10 cellular contexts compared by ENCODE assay signal in genomic region chr9:70480405-70480980, GRCh38.
DNase-seq lines count a peak whose midpoint lies in the region; ATAC-seq and TF ChIP-seq lines count a peak whose summit lies in the region.
"Had no signal": no experiment of that assay in that cellular context is flagged by ENCODE, and none has a peak within 500 bp of the region (broad histone marks: within the 10 kb centered on the region; RNA-seq: fewer than 3 reads in every experiment).

No MANE protein-coding gene starts in this region.

- ATAC-seq in omental fat pad (ENCODE audit: low FRiP score) (peak; percentile 72), HG02588 (IDR thresholded peaks at IDR 0.05; ENCODE audit: unreplicated experiment) (no peak)
- no peak for ATAC-seq in activated CD8-positive, alpha-beta memory T cell treated with anti-CD3 and anti-CD28 coated beads, Interleukin-2, amount 10 ng/mL, durations not matched to agents 7 days and 5 days

- TF ChIP-seq CTCF in BE2C (IDR thresholded peaks at IDR 0.05; ENCODE audit: low read depth, low read length) (no peak), fibroblast of lung (conservative IDR thresholded peaks at IDR 0.05 in 1 of 2, IDR thresholded peaks at IDR 0.05 in 1 of 2; ENCODE audit: low read depth in 1 of 2, low read length in 2 of 2) (no peak), omental fat pad (IDR thresholded peaks at IDR 0.05) (no peak)

- H3K27me3 Mint-ChIP-seq in activated CD8-positive, alpha-beta memory T cell treated with anti-CD3 and anti-CD28 coated beads, Interleukin-2, amount 10 ng/mL, durations not matched to agents 7 days and 5 days, result no peaks in the 10 kb centered on the region

- H2AFZ ChIP-seq in fibroblast of lung (ENCODE audit: low read length), result peak overlapping the region; percentile 59

- H4K20me1 ChIP-seq in fibroblast of lung (ENCODE audit: control insufficient read depth, extremely low read depth, insufficient read depth, low read length), result no peaks in the 10 kb centered on the region

- H3K4me1 Mint-ChIP-seq in activated CD8-positive, alpha-beta memory T cell treated with anti-CD3 and anti-CD28 coated beads, Interleukin-2, amount 10 ng/mL, durations not matched to agents 7 days and 5 days, result no peaks in the 10 kb centered on the region

- H3K27ac ChIP-seq in fibroblast of lung (ENCODE audit: insufficient read depth, low read length), result peak overlapping the region; percentile 71

- H3K4me3 Mint-ChIP-seq in activated CD8-positive, alpha-beta memory T cell treated with anti-CD3 and anti-CD28 coated beads, Interleukin-2, amount 10 ng/mL, durations not matched to agents 7 days and 5 days, result no peak overlapping the region

- no peaks in the 10 kb centered on the region for H3K36me3 Mint-ChIP-seq in activated CD8-positive, alpha-beta memory T cell treated with anti-CD3 and anti-CD28 coated beads, Interleukin-2, amount 10 ng/mL, durations not matched to agents 7 days and 5 days

- CTCF ChIA-PET in activated CD8-positive, alpha-beta memory T cell treated with anti-CD3 and anti-CD28 coated beads, Interleukin-2, amount 10 ng/mL, durations not matched to agents 7 days and 5 days (lab: Charles Lee), result interaction anchor here (1.2 kb wide), 1 partner anchor 122 kb away, joined by 3 read pairs; no protein-coding TSS in a partner anchor

- H3K9ac ChIP-seq in fibroblast of lung (ENCODE audit: insufficient read depth, low read length), result peak overlapping the region; percentile 59

- peak overlapping the region; percentile 64 for H3K4me2 ChIP-seq in fibroblast of lung (ENCODE audit: extremely low read depth, insufficient read depth, low read length)

- H3K9me3 Mint-ChIP-seq in activated CD8-positive, alpha-beta memory T cell treated with anti-CD3 and anti-CD28 coated beads, Interleukin-2, amount 10 ng/mL, durations not matched to agents 7 days and 5 days (ENCODE audit: low read depth), result no peaks in the 10 kb centered on the region

- peak overlapping the region; percentile 46 for H3K4me3 ChIP-seq in BE2C (ENCODE audit: low read depth, low read length)
- peak overlapping the region in 2 of 4 experiments; percentile 18 to 33 for H3K4me3 ChIP-seq in fibroblast of lung (replicated peaks in 1 of 4; ENCODE audit: control extremely low read depth in 1 of 4, insufficient read depth in 1 of 4, low read depth in 3 of 4, low read length in 4 of 4)

- no peaks in the 10 kb centered on the region for H3K79me2 ChIP-seq in fibroblast of lung (ENCODE audit: control insufficient read depth, insufficient read depth, low read length)

- H3K4me1 ChIP-seq in BE2C (peaks cover 7% of the 10 kb centered on the region), fibroblast of lung (ENCODE audit: control insufficient read depth, extremely low read depth, insufficient read depth, low read length) (peaks cover 12% of the 10 kb centered on the region)

- no peaks in the 10 kb centered on the region for H3K27me3 ChIP-seq in BE2C
- H3K27me3 ChIP-seq in fibroblast of lung (ENCODE audit: control insufficient read depth, insufficient read depth, low read length), result no peaks in the 10 kb centered on the region

- H3K36me3 ChIP-seq in BE2C (no peaks in the 10 kb centered on the region), fibroblast of lung (ENCODE audit: control insufficient read depth, insufficient read depth, low read length) (no peaks in the 10 kb centered on the region)

- DNase-seq in BE2C (peak; percentile 60), NCI-H82 treated with DMSO at 0.1 percent for 48 hours (lab: John Stamatoyannopoulos, UW; ENCODE audit: unreplicated experiment) (peak; percentile 82), fibroblast of lung (ENCODE audit: low read depth in 2 of 2) (peak; percentile 63 to 100), omental fat pad (ENCODE audit: low spot score) (peak; percentile 46), NCI-H146 (lab: John Stamatoyannopoulos, UW) (no peak), NCI-H2196 (lab: John Stamatoyannopoulos, UW; ENCODE audit: unreplicated experiment) (no peak)
- DNase-seq in activated CD8-positive, alpha-beta memory T cell treated with anti-CD3 and anti-CD28 coated beads, Interleukin-2, amount 10 ng/mL, durations not matched to agents 7 days and 5 days, result no peak
- DNase-seq: DND-41, Kasumi-1 had no signal

- H3K27ac Mint-ChIP-seq in activated CD8-positive, alpha-beta memory T cell treated with anti-CD3 and anti-CD28 coated beads, Interleukin-2, amount 10 ng/mL, durations not matched to agents 7 days and 5 days, result no peak overlapping the region

- H3K9me3 ChIP-seq in BE2C (no peaks in the 10 kb centered on the region), fibroblast of lung (ENCODE audit: control insufficient read depth, insufficient read depth, low read depth, low read length) (no peaks in the 10 kb centered on the region)

Comparison
In these comparisons a context has a peak if more than half of its experiments do, and no peak if none do; other contexts are left out.
1. DNase-seq: peak in BE2C (single experiment), NCI-H82 treated with DMSO at 0.1 percent for 48 hours (single experiment), fibroblast of lung (2 of 2) and omental fat pad (single experiment); none in activated CD8-positive, alpha-beta memory T cell treated with anti-CD3 and anti-CD28 coated beads, Interleukin-2, amount 10 ng/mL, durations not matched to agents 7 days and 5 days (single experiment), NCI-H146 (single experiment) and NCI-H2196 (single experiment).